ENCODE assay signal across 15 cellular contexts in the genomic region with DNA sequence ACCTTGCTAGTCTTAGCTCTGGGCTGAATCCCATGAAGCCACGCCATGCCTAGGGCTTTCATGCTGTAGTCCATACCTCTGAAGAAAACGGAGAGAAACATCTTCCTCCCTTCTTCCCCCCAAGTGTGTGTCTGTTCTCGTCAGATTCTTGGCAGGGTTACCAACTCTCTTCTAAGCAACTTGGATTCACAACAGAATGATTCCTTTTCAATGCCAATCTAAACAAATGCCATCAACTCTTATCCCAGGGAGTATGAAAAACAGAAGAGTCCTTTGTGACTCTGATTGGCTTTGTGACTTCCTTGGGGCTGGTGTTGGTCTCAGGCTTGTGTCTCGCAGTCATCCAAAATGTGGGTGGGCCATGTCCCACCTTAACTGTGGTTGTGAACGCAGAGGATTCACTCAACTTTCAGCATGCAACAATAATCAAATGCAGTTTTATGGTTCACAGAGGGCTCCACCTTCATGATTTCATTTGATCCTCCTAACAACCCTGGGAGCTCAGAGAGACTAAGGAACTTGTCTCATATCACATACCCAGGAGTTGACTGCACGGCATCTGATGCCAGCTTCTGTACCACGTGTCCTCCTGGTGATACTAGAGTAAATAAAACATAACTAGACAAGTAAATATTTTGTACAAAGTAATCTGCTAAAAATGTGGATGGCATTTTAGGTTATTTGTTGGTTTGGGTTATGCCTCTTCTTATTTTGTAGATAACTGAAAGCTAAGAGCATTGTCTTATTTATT.
DNase-seq lines count a peak whose midpoint lies in the region; ATAC-seq, FAIRE-seq and TF ChIP-seq lines count a peak whose summit lies in the region.
"Had no signal": no experiment of that assay in that cellular context is flagged by ENCODE, and none has a peak within 500 bp of the region (broad histone marks: within the 10 kb centered on the region; RNA-seq: fewer than 3 reads in every experiment).

No MANE protein-coding gene starts in this region.

- no peak overlapping the region for H3K9ac ChIP-seq in astrocyte (ENCODE audit: low read length)
- H3K9ac ChIP-seq: parathyroid adenoma had no signal

- ATAC-seq in mucosa of descending colon: no peak
- ATAC-seq: activated T-helper 17 cell treated with anti-CD3 and anti-CD28 coated beads, Interleukin-2, amount 50 U/mL, for 72 hours had no signal

- peaks cover 2% of the 10 kb centered on the region for H3K36me3 Mint-ChIP-seq in astrocyte (ENCODE audit: low read depth, unreplicated experiment)
- H3K36me3 Mint-ChIP-seq in activated naive CD4-positive, alpha-beta T cell treated with anti-CD3 and anti-CD28 coated beads for 36 hours (ENCODE audit: low read depth): no peaks in the 10 kb centered on the region

- H2AFZ ChIP-seq in astrocyte (ENCODE audit: low read depth, low read length): no peak overlapping the region
- H2AFZ ChIP-seq: parathyroid adenoma had no signal

- FAIRE-seq in astrocyte (lab: Jason Lieb, UNC) (no peak), D721Med (lab: Jason Lieb, UNC) (no peak)

- intact Hi-C loops in mucosa of descending colon (cut with DNase I, micrococcal nuclease): no loop called here
- intact Hi-C loops in activated naive CD4-positive, alpha-beta T cell treated with anti-CD3 and anti-CD28 coated beads for 36 hours (cut with micrococcal nuclease): no loop called here

- DNase-seq in M059J (ENCODE audit: low read depth): peak; percentile 30
- DNase-seq in astrocyte (ENCODE audit: low read depth): peak; percentile 47
- peak; percentile 65 for DNase-seq in fibroblast of peridontal ligament (ENCODE audit: extremely low read depth)
- DNase-seq in skeletal muscle cell (ENCODE audit: low read depth): peak; percentile 14
- no peak for DNase-seq in D721Med (ENCODE audit: insufficient read length, low spot score)
- no peak for DNase-seq in mucosa of descending colon
- no peak for DNase-seq in activated naive CD4-positive, alpha-beta T cell treated with anti-CD3 and anti-CD28 coated beads for 36 hours
- DNase-seq: cerebellar nuclear complex, COR-L47, H9, NCI-H1694 treated with DMSO at 0.1 percent for 48 hours, testis had no signal

- no peaks in the 10 kb centered on the region for H3K36me3 ChIP-seq in astrocyte (ENCODE audit: insufficient read depth, low read length)
- H3K36me3 ChIP-seq in mucosa of descending colon (ENCODE audit: low read depth): no peaks in the 10 kb centered on the region

- H3K27me3 ChIP-seq in astrocyte (ENCODE audit: insufficient read depth, low read length): no peaks in the 10 kb centered on the region
- H3K27me3 ChIP-seq: testis had no signal

- no peak overlapping the region for H3K4me3 Mint-ChIP-seq in astrocyte (ENCODE audit: unreplicated experiment)
- no peak overlapping the region for H3K4me3 Mint-ChIP-seq in activated naive CD4-positive, alpha-beta T cell treated with anti-CD3 and anti-CD28 coated beads for 36 hours
- H3K4me3 Mint-ChIP-seq: activated T-helper 17 cell treated with anti-CD3 and anti-CD28 coated beads, Interleukin-2, amount 50 U/mL, for 72 hours; H9; T-helper 1 cell treated with Interleukin-12 subunit alpha and Interleukin-12 subunit beta and Interleukin-4 antibody, amounts not matched to agents 30 μg/mL and 1 μg/mL, for 36 hours had no signal

- H3K27ac Mint-ChIP-seq in astrocyte (ENCODE audit: unreplicated experiment): no peak overlapping the region
- H3K27ac Mint-ChIP-seq in activated naive CD4-positive, alpha-beta T cell treated with anti-CD3 and anti-CD28 coated beads for 36 hours: no peak overlapping the region
- H3K27ac Mint-ChIP-seq: activated T-helper 17 cell treated with anti-CD3 and anti-CD28 coated beads, Interleukin-2, amount 50 U/mL, for 72 hours; H9; T-helper 1 cell treated with Interleukin-12 subunit alpha and Interleukin-12 subunit beta and Interleukin-4 antibody, amounts not matched to agents 30 μg/mL and 1 μg/mL, for 36 hours had no signal

- H3K27ac ChIP-seq in astrocyte (ENCODE audit: low read depth, low read length): no peak overlapping the region
- H3K27ac ChIP-seq: parathyroid adenoma, testis had no signal

- no peaks in the 10 kb centered on the region for H3K9me3 ChIP-seq in astrocyte (ENCODE audit: insufficient read depth, low read depth, low read length)
- no peaks in the 10 kb centered on the region for H3K9me3 ChIP-seq in mucosa of descending colon
- H3K9me3 ChIP-seq: testis had no signal

- H3K4me2 ChIP-seq in astrocyte (ENCODE audit: low read length): no peak overlapping the region

- H3K79me2 ChIP-seq in astrocyte (ENCODE audit: insufficient read depth, low read length): no peaks in the 10 kb centered on the region
- H3K79me2 ChIP-seq: parathyroid adenoma had no signal

- no peaks in the 10 kb centered on the region for H3K4me1 ChIP-seq in astrocyte (ENCODE audit: insufficient read depth, low read length)
- H3K4me1 ChIP-seq in mucosa of descending colon (ENCODE audit: low read depth): no peaks in the 10 kb centered on the region
- H3K4me1 ChIP-seq: parathyroid adenoma, testis had no signal

- no peaks in the 10 kb centered on the region for H4K20me1 ChIP-seq in astrocyte (ENCODE audit: insufficient read depth, low read length)

- H3K9me3 Mint-ChIP-seq in astrocyte (ENCODE audit: unreplicated experiment): peaks cover 3% of the 10 kb centered on the region
- H3K9me3 Mint-ChIP-seq in activated naive CD4-positive, alpha-beta T cell treated with anti-CD3 and anti-CD28 coated beads for 36 hours: peaks cover 2% of the 10 kb centered on the region
- H3K9me3 Mint-ChIP-seq: activated T-helper 17 cell treated with anti-CD3 and anti-CD28 coated beads, Interleukin-2, amount 50 U/mL, for 72 hours; H9; T-helper 1 cell treated with Interleukin-12 subunit alpha and Interleukin-12 subunit beta and Interleukin-4 antibody, amounts not matched to agents 30 μg/mL and 1 μg/mL, for 36 hours had no signal

- peaks cover 7% of the 10 kb centered on the region for H3K4me1 Mint-ChIP-seq in astrocyte (ENCODE audit: low read depth, unreplicated experiment)
- no peaks in the 10 kb centered on the region for H3K4me1 Mint-ChIP-seq in activated naive CD4-positive, alpha-beta T cell treated with anti-CD3 and anti-CD28 coated beads for 36 hours (ENCODE audit: low read depth)
- H3K4me1 Mint-ChIP-seq: activated T-helper 17 cell treated with anti-CD3 and anti-CD28 coated beads, Interleukin-2, amount 50 U/mL, for 72 hours had no signal

- CTCF ChIA-PET in activated naive CD4-positive, alpha-beta T cell treated with anti-CD3 and anti-CD28 coated beads for 36 hours (lab: Charles Lee): no interaction called here

- TF ChIP-seq CTCF in astrocyte (IDR thresholded peaks at IDR 0.05; ENCODE audit: insufficient read depth, low read depth, low read length) (no peak), D721Med (IDR thresholded peaks at IDR 0.05; ENCODE audit: insufficient read depth, missing control alignments) (no peak), mucosa of descending colon (IDR thresholded peaks at IDR 0.05) (no peak)

- H3K4me3 ChIP-seq in astrocyte (ENCODE audit: insufficient read depth, low read depth, low read length) (no peak overlapping the region), skeletal muscle cell (ENCODE audit: low read depth, low read length) (no peak overlapping the region), mucosa of descending colon (no peak overlapping the region)
- H3K4me3 ChIP-seq: testis had no signal

- peaks cover 14% of the 10 kb centered on the region for H3K27me3 Mint-ChIP-seq in astrocyte (ENCODE audit: low read depth, unreplicated experiment)
- H3K27me3 Mint-ChIP-seq in activated naive CD4-positive, alpha-beta T cell treated with anti-CD3 and anti-CD28 coated beads for 36 hours (ENCODE audit: low read depth): peaks cover 9% of the 10 kb centered on the region

Comparison
In these comparisons a context has a peak if more than half of its experiments do, and no peak if none do; other contexts are left out.
1. DNase-seq: peak in M059J (single experiment), astrocyte (single experiment), fibroblast of peridontal ligament (single experiment) and skeletal muscle cell (single experiment); none in D721Med (single experiment), mucosa of descending colon (0 of 3) and activated naive CD4-positive, alpha-beta T cell treated with anti-CD3 and anti-CD28 coated beads for 36 hours (single experiment).